Comparison of ENCODE assay signal across 11 cellular contexts in genomic region chr12:45966486-45966885, GRCh38. TPM values are rescaled to one million over a fixed set of nuclear protein-coding genes. Genes with fewer than 3 reads are reported as not detected.
DNase-seq lines count a peak whose midpoint lies in the region; ATAC-seq and TF ChIP-seq lines count a peak whose summit lies in the region.
"Had no signal": no experiment of that assay in that cellular context is flagged by ENCODE, and none has a peak within 500 bp of the region (broad histone marks: within the 10 kb centered on the region; RNA-seq: fewer than 3 reads in every experiment).

No MANE protein-coding gene starts in this region.

- no peaks in the 10 kb centered on the region for H3K27me3 ChIP-seq in neural progenitor cell

- peaks cover 3% of the 10 kb centered on the region for H3K4me1 Mint-ChIP-seq in neural progenitor cell
- peaks cover 19% of the 10 kb centered on the region for H3K4me1 Mint-ChIP-seq in activated T-helper 1 cell treated with anti-CD3 and anti-CD28 coated beads, Interleukin-12 subunit alpha, Interleukin-12 subunit beta, Interleukin-2, Interleukin-4 antibody, amounts not matched to agents 30 ng/mL and 10 ng/mL and 1 ng/mL, durations not matched to agents 14 hours and 24 hours and 36 hours (ENCODE audit: low read depth)

- H3K4me1 ChIP-seq in neural progenitor cell, result peaks cover 25% of the 10 kb centered on the region

- ATAC-seq in activated CD4-positive, CD25-positive, alpha-beta regulatory T cell treated with anti-CD3 and anti-CD28 coated beads, Interleukin-2, amount 50 U/mL, for 24 hours, result no peak

- H3K27ac ChIP-seq in neural progenitor cell, result peak overlapping the region; percentile 19

- peaks cover 93% of the 10 kb centered on the region for H3K79me2 ChIP-seq in neural progenitor cell (ENCODE audit: low read depth)

- DNase-seq in Daoy (ENCODE audit: low read depth) (peak; percentile 17), SK-MEL-5 (ENCODE audit: low read depth, low spot score) (peak; percentile 57), fibroblast of the conjunctiva (ENCODE audit: low read depth) (peak; percentile 30), neural progenitor cell (ENCODE audit: low spot score) (no peak), mucosa of gallbladder (ENCODE audit: low spot score) (no peak), NK-92 (lab: John Stamatoyannopoulos, UW; ENCODE audit: unreplicated experiment) (no peak)
- no peak for DNase-seq in activated T-helper 1 cell treated with anti-CD3 and anti-CD28 coated beads, Interleukin-12 subunit alpha, Interleukin-12 subunit beta, Interleukin-2, Interleukin-4 antibody, amounts not matched to agents 30 ng/mL and 10 ng/mL and 1 ng/mL, durations not matched to agents 14 hours and 24 hours and 36 hours (ENCODE audit: low spot score)
- DNase-seq: activated T-cell treated with anti-CD3 and anti-CD28 coated beads for 4 hours, NCI-H1092 had no signal

- H3K9ac ChIP-seq in neural progenitor cell, result no peak overlapping the region

- H3F3A ChIP-seq in neural progenitor cell (ENCODE audit: low read depth), result peaks cover 21% of the 10 kb centered on the region

- in situ Hi-C loops in SK-MEL-5 (cut with HindIII; ENCODE audit: low pct_unique_long_range_greater_than_20kb, low sequenced_read_pairs), result no loop called here

- H3K27me3 Mint-ChIP-seq in neural progenitor cell (ENCODE audit: insufficient read depth, low read depth), result peaks cover 2% of the 10 kb centered on the region
- H3K27me3 Mint-ChIP-seq in activated T-helper 1 cell treated with anti-CD3 and anti-CD28 coated beads, Interleukin-12 subunit alpha, Interleukin-12 subunit beta, Interleukin-2, Interleukin-4 antibody, amounts not matched to agents 30 ng/mL and 10 ng/mL and 1 ng/mL, durations not matched to agents 14 hours and 24 hours and 36 hours (ENCODE audit: insufficient read depth), result no peaks in the 10 kb centered on the region

- intact Hi-C loops in activated T-helper 1 cell treated with anti-CD3 and anti-CD28 coated beads, Interleukin-12 subunit alpha, Interleukin-12 subunit beta, Interleukin-2, Interleukin-4 antibody, amounts not matched to agents 30 ng/mL and 10 ng/mL and 1 ng/mL, durations not matched to agents 14 hours and 24 hours and 36 hours (cut with micrococcal nuclease), result no loop called here

- H3K4me2 ChIP-seq in neural progenitor cell, result no peak overlapping the region

- peaks cover 29% of the 10 kb centered on the region for H3K9me3 Mint-ChIP-seq in neural progenitor cell
- H3K9me3 Mint-ChIP-seq in activated T-helper 1 cell treated with anti-CD3 and anti-CD28 coated beads, Interleukin-12 subunit alpha, Interleukin-12 subunit beta, Interleukin-2, Interleukin-4 antibody, amounts not matched to agents 30 ng/mL and 10 ng/mL and 1 ng/mL, durations not matched to agents 14 hours and 24 hours and 36 hours, result no peaks in the 10 kb centered on the region

- no peak overlapping the region for H3K27ac Mint-ChIP-seq in neural progenitor cell
- H3K27ac Mint-ChIP-seq in activated T-helper 1 cell treated with anti-CD3 and anti-CD28 coated beads, Interleukin-12 subunit alpha, Interleukin-12 subunit beta, Interleukin-2, Interleukin-4 antibody, amounts not matched to agents 30 ng/mL and 10 ng/mL and 1 ng/mL, durations not matched to agents 14 hours and 24 hours and 36 hours, result no peak overlapping the region

- H3K36me3 ChIP-seq in neural progenitor cell, result peaks cover 5% of the 10 kb centered on the region

- H3K4me3 ChIP-seq in neural progenitor cell, result no peak overlapping the region

- no peaks in the 10 kb centered on the region for H3K9me3 ChIP-seq in neural progenitor cell (ENCODE audit: low read depth)

- peaks cover 49% of the 10 kb centered on the region for H3K36me3 Mint-ChIP-seq in neural progenitor cell
- H3K36me3 Mint-ChIP-seq in activated T-helper 1 cell treated with anti-CD3 and anti-CD28 coated beads, Interleukin-12 subunit alpha, Interleukin-12 subunit beta, Interleukin-2, Interleukin-4 antibody, amounts not matched to agents 30 ng/mL and 10 ng/mL and 1 ng/mL, durations not matched to agents 14 hours and 24 hours and 36 hours (ENCODE audit: low read depth), result peaks cover 32% of the 10 kb centered on the region

- H3K4me3 Mint-ChIP-seq in neural progenitor cell, result no peak overlapping the region
- no peak overlapping the region for H3K4me3 Mint-ChIP-seq in activated T-helper 1 cell treated with anti-CD3 and anti-CD28 coated beads, Interleukin-12 subunit alpha, Interleukin-12 subunit beta, Interleukin-2, Interleukin-4 antibody, amounts not matched to agents 30 ng/mL and 10 ng/mL and 1 ng/mL, durations not matched to agents 14 hours and 24 hours and 36 hours
- H3K4me3 Mint-ChIP-seq: neural crest cell had no signal

- peaks cover 9% of the 10 kb centered on the region for H4K20me1 ChIP-seq in neural progenitor cell (ENCODE audit: low read depth)

- H2AFZ ChIP-seq in neural progenitor cell (replicated peaks), result no peak overlapping the region

- no peak for TF ChIP-seq CTCF in neural progenitor cell (IDR thresholded peaks at IDR 0.05)

RNA-seq across cellular contexts. Expression of gene SCAF11, which starts 23.9 kb away (rescaled TPM):
- total RNA-seq in Daoy (2014; rRNA removed; shearing (Covaris generic)), result 62.7 and 92.8 TPM in 2 replicates
- total RNA-seq in SK-MEL-5 (2014; rRNA removed; shearing (Covaris generic)), result 49.0 and 58.1 TPM in 2 replicates
- 40.0 and 43.0 TPM in 2 replicates for polyA plus RNA-seq in SK-MEL-5 (2015; cell fraction: cytosol; rRNA removed)
- polyA plus RNA-seq in SK-MEL-5 (2015; cell fraction: nucleus; rRNA removed), result 45.4 and 45.7 TPM in 2 replicates
- 108 and 152 TPM in 2 replicates for total RNA-seq in neural progenitor cell (ENCODE audit: low replicate concordance)
- 125 and 131 TPM in 2 replicates for total RNA-seq in activated T-helper 1 cell treated with anti-CD3 and anti-CD28 coated beads, Interleukin-12 subunit alpha, Interleukin-12 subunit beta, Interleukin-2, Interleukin-4 antibody, amounts not matched to agents 30 ng/mL and 10 ng/mL and 1 ng/mL, durations not matched to agents 14 hours and 24 hours and 36 hours
- total RNA-seq in mucosa of gallbladder, result 98.7 TPM

Comparison
In these comparisons a context has a peak if more than half of its experiments do, and no peak if none do; other contexts are left out.
1. DNase-seq: peak in Daoy (single experiment), SK-MEL-5 (single experiment) and fibroblast of the conjunctiva (single experiment); none in neural progenitor cell (single experiment), activated T-helper 1 cell treated with anti-CD3 and anti-CD28 coated beads, Interleukin-12 subunit alpha, Interleukin-12 subunit beta, Interleukin-2, Interleukin-4 antibody, amounts not matched to agents 30 ng/mL and 10 ng/mL and 1 ng/mL, durations not matched to agents 14 hours and 24 hours and 36 hours (single experiment), mucosa of gallbladder (single experiment) and NK-92 (single experiment).